In the genomic region with DNA sequence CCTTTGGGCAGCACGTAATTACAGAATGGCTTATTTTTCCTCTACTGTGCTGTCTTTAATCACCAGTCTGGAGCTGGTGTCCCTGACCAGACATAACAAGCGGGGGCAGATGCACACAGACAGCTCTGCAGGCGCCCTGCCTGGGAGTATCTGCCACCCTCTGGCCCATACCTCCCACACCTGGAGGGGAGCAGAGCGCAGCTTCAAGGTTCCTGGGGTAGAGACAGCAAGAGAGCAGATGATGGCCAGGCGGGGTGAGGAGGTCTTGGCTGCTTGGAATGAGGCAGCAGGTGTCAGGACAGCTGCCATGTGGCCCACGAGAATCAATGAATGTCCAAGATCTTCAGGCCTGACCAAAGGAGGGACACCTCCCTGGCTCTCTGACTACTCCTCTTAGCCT, we compare ENCODE assay signal across 1 cellular context.
TF ChIP-seq lines count a peak whose summit lies in the region.

No MANE protein-coding gene starts in this region.

TF ChIP-seq in K562, 482 proteins besides CTCF, POLR2A, EP300 and RAD21:
- TF ChIP-seq TRIM28 (IDR thresholded peaks at IDR 0.05) (no peak), FOXK1 (CRISPR knock-in tag; IDR thresholded peaks at IDR 0.05; ENCODE audit: borderline replicate concordance) (no peak), ZNF639 (CRISPR knock-in tag; conservative IDR thresholded peaks at IDR 0.05 in 1 of 2, IDR thresholded peaks at IDR 0.05 in 1 of 2) (no peak), MTA2 (IDR thresholded peaks at IDR 0.05; ENCODE audit: low read depth) (no peak), HDAC1 (IDR thresholded peaks at IDR 0.05) (no peak), MCM3 (IDR thresholded peaks at IDR 0.05) (no peak), PBX2 (CRISPR knock-in tag; IDR thresholded peaks at IDR 0.05; ENCODE audit: low read depth) (no peak), PBX2 (tag; conservative IDR thresholded peaks at IDR 0.05; ENCODE audit: low read depth) (no peak), XRCC5 (IDR thresholded peaks at IDR 0.05; ENCODE audit: low read depth, low read length) (no peak)
